1 cellular context compared by ENCODE assay signal in genomic region chr17:80063815-80064585, GRCh38.
TF ChIP-seq lines count a peak whose summit lies in the region.

No MANE protein-coding gene starts in this region.

TF ChIP-seq in HepG2, 621 proteins besides CTCF, POLR2A, EP300 and RAD21 (continued from another document):
- 0 out of 2 replicates have a peak, but pooled peaks have one; percentile 57 for TF ChIP-seq ZBTB4 (CRISPR knock-in tag; IDR thresholded peaks at IDR 0.05; ENCODE audit: borderline replicate concordance)
- no peak for TF ChIP-seq RCOR2 (CRISPR knock-in tag; IDR thresholded peaks at IDR 0.05)
- TF ChIP-seq BRD4 (CRISPR knock-in tag; IDR thresholded peaks at IDR 0.05): no peak
